1 cellular context compared by ENCODE assay signal in genomic region chr3:45574067-45574494, GRCh38.
TF ChIP-seq lines count a peak whose summit lies in the region.

No MANE protein-coding gene starts in this region.

TF ChIP-seq in GM12878, 131 proteins besides CTCF, POLR2A, EP300 and RAD21 (continued from another document):
- TF ChIP-seq ZNF592 (IDR thresholded peaks at IDR 0.05) (no peak), ZNF207 (IDR thresholded peaks at IDR 0.05; ENCODE audit: borderline replicate concordance) (no peak), SRF (IDR thresholded peaks at IDR 0.05; ENCODE audit: low read depth in 2 of 2, low read length in 2 of 2) (no peak), IKZF2 (IDR thresholded peaks at IDR 0.05) (no peak), YBX1 (IDR thresholded peaks at IDR 0.05) (no peak), SKIL (IDR thresholded peaks at IDR 0.05; ENCODE audit: low read depth, poor library complexity, severe bottlenecking) (no peak), SMAD1 (IDR thresholded peaks at IDR 0.05; ENCODE audit: low read depth, partially characterized antibody) (no peak), NFYA (IDR thresholded peaks at IDR 0.05; ENCODE audit: borderline replicate concordance, low read depth, low read length) (no peak), USF1 (IDR thresholded peaks at IDR 0.05; ENCODE audit: borderline replicate concordance, extremely low read length, insufficient read depth, low read depth, low read length) (no peak), SIX5 (IDR thresholded peaks at IDR 0.05; ENCODE audit: low read depth, low read length, severe bottlenecking) (no peak), ZNF687 (IDR thresholded peaks at IDR 0.05) (no peak), RELA (IDR thresholded peaks at IDR 0.05; ENCODE audit: borderline replicate concordance, partially characterized antibody) (no peak), POLR2AphosphoS2 (IDR thresholded peaks at IDR 0.05; ENCODE audit: low read depth, low read length) (no peak), CHD1 (IDR thresholded peaks at IDR 0.05; ENCODE audit: low read depth, low read length) (no peak), FOS (IDR thresholded peaks at IDR 0.05; ENCODE audit: borderline replicate concordance, extremely low read depth, insufficient read length) (no peak)
TF ChIP-seq in GM12878: peak in this region for 0.
